ENCODE assay signal across 10 cellular contexts in genomic region chr5:16713386-16713928, GRCh38.
DNase-seq lines count a peak whose midpoint lies in the region; TF ChIP-seq lines count a peak whose summit lies in the region.
"Had no signal": no experiment of that assay in that cellular context is flagged by ENCODE, and none has a peak within 500 bp of the region (broad histone marks: within the 10 kb centered on the region; RNA-seq: fewer than 3 reads in every experiment).

No MANE protein-coding gene starts in this region.

- H3K9me3 ChIP-seq in SJCRH30 (replicated peaks) (no peaks in the 10 kb centered on the region), osteoblast (ENCODE audit: low read depth, low read length) (no peaks in the 10 kb centered on the region)

- H3K27me3 ChIP-seq in SJCRH30 (no peaks in the 10 kb centered on the region), osteoblast (ENCODE audit: insufficient read depth, low read length) (no peaks in the 10 kb centered on the region)

- H3K27ac ChIP-seq in SJCRH30: no peak overlapping the region
- no peak overlapping the region for H3K27ac ChIP-seq in osteoblast (ENCODE audit: low read depth, low read length)

- peak; percentile 17 for DNase-seq in Caki2 (ENCODE audit: low read depth)
- peak in 1 of 2 experiments; percentile 46 for DNase-seq in SJCRH30
- peak; percentile 62 for DNase-seq in foreskin melanocyte
- DNase-seq in osteoblast (ENCODE audit: insufficient read length, low spot score, missing footprints): no peak
- no peak for DNase-seq in COLO668 (lab: John Stamatoyannopoulos, UW; ENCODE audit: unreplicated experiment)
- DNase-seq in 8988T: no peak
- no peak for DNase-seq in NCI-H128 (lab: John Stamatoyannopoulos, UW; ENCODE audit: unreplicated experiment)
- no peak for DNase-seq in stimulated activated CD4-positive, alpha-beta T cell treated with anti-CD3 and anti-CD28 coated beads, Interleukin-4, amount 100 ng/mL, for 24 hours
- DNase-seq: NCI-H2171 treated with DMSO at 0.1 percent for 48 hours had no signal

- in situ Hi-C loops in Caki2 (cut with HindIII; ENCODE audit: low pct_unique_long_range_greater_than_20kb, low sequenced_read_pairs): no loop called here

- peak overlapping the region; percentile 48 for H3K4me2 ChIP-seq in osteoblast (ENCODE audit: insufficient read depth, low read length)

- H4K20me1 ChIP-seq in osteoblast (ENCODE audit: insufficient read depth, low read length): no peaks in the 10 kb centered on the region

- peaks cover 24% of the 10 kb centered on the region for H3K79me2 ChIP-seq in osteoblast (ENCODE audit: insufficient read depth, low read length)

- peak overlapping the region; percentile 18 for H2AFZ ChIP-seq in osteoblast (ENCODE audit: low read length)

- H3K4me3 ChIP-seq in SJCRH30: peak overlapping the region; percentile 12; the same call in 1 of the 2 replicates
- H3K4me3 ChIP-seq in osteoblast (ENCODE audit: insufficient read depth, low read length): peak overlapping the region; percentile 54
- H3K4me3 ChIP-seq: lung had no signal

- no peak for TF ChIP-seq CTCF in osteoblast (IDR thresholded peaks at IDR 0.05; ENCODE audit: extremely low read depth, low read depth, low read length)

- H3K4me1 ChIP-seq in SJCRH30 (peaks cover 6% of the 10 kb centered on the region), osteoblast (ENCODE audit: insufficient read depth, low read length) (peaks cover 8% of the 10 kb centered on the region)

- H3K36me3 ChIP-seq in SJCRH30 (no peaks in the 10 kb centered on the region), osteoblast (ENCODE audit: insufficient read depth, low read length) (peaks cover 26% of the 10 kb centered on the region)

Comparison
In these comparisons a context has a peak if more than half of its experiments do, and no peak if none do; other contexts are left out.
1. DNase-seq: peak in Caki2 (single experiment) and foreskin melanocyte (single experiment); none in osteoblast (single experiment), COLO668 (single experiment), 8988T (single experiment), NCI-H128 (single experiment) and stimulated activated CD4-positive, alpha-beta T cell treated with anti-CD3 and anti-CD28 coated beads, Interleukin-4, amount 100 ng/mL, for 24 hours (single experiment).